ENCODE assay signal across 18 cellular contexts in the genomic region with DNA sequence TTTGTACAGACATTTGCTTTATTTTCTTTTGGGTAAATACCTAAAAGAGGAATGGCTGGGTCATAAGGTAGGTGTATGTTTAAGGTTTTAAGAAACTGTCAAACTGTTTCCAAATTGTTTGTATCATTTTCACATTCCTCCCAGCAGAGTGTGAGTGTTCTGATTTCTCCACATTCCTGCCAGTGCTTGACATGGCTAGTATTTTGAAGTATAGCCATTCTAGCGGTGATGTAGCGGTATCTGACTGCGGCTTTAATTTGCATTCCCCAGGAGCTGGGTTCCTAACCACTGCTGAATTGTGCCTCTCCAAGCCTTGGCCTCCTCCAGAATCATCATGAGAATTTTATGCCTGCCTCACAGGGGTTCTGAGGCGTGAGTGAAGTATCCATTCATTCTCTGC.
DNase-seq lines count a peak whose midpoint lies in the region; ATAC-seq, FAIRE-seq and TF ChIP-seq lines count a peak whose summit lies in the region.
"Had no signal": no experiment of that assay in that cellular context is flagged by ENCODE, and none has a peak within 500 bp of the region (broad histone marks: within the 10 kb centered on the region; RNA-seq: fewer than 3 reads in every experiment).

No MANE protein-coding gene starts in this region.

- H3K27me3 Mint-ChIP-seq in type B pancreatic cell = peaks cover 4% of the 10 kb centered on the region

- TF ChIP-seq POLR2A in HepG2 (IDR thresholded peaks at IDR 0.05; ENCODE audit: insufficient read depth in 1 of 2, low read depth in 2 of 2, low read length in 2 of 2) (no peak), right lobe of liver (IDR thresholded peaks at IDR 0.05) (no peak)

- TF ChIP-seq EP300 in HepG2 (IDR thresholded peaks at IDR 0.05; ENCODE audit: low read depth in 2 of 2, low read length in 2 of 2) (no peak), HepG2 (CRISPR knock-in tag; IDR thresholded peaks at IDR 0.05; ENCODE audit: borderline replicate concordance) (no peak)

- BruUV-seq in HepG2 (replicated peaks; lab: Mats Ljungman, UMichigan) = no TSS peak

- peak; percentile 26; the same call in 1 of the 2 replicates for TF ChIP-seq CTCF in HepG2 (CRISPR knock-in tag; IDR thresholded peaks at IDR 0.05)
- TF ChIP-seq CTCF in right lobe of liver (IDR thresholded peaks at IDR 0.05) = no peak
- TF ChIP-seq CTCF in bronchial epithelial cell (IDR thresholded peaks at IDR 0.05; ENCODE audit: insufficient read depth, low read length, severe bottlenecking) = no peak
- TF ChIP-seq CTCF in fibroblast of the aortic adventitia (IDR thresholded peaks at IDR 0.05; ENCODE audit: insufficient read depth, low read length) = peak; percentile 17
- TF ChIP-seq CTCF in type B pancreatic cell (conservative IDR thresholded peaks at IDR 0.05) = peak; percentile 39
- TF ChIP-seq CTCF in RWPE1 (conservative IDR thresholded peaks at IDR 0.05; ENCODE audit: low read depth) = no peak

- FAIRE-seq in HepG2 (lab: Jason Lieb, UNC) (no peak), bronchial epithelial cell (lab: Jason Lieb, UNC) (peak; percentile 36)
- FAIRE-seq: GM12878, H54 had no signal

- POLR2A ChIA-PET in HepG2 (lab: Yijun Ruan, JAX) = no interaction called here
- POLR2A ChIA-PET in RWPE1 (lab: Yijun Ruan, JAX; ENCODE audit: low non-redundant PET) = no interaction called here

- H3K4me2 ChIP-seq in HepG2 (ENCODE audit: low read depth, low read length) = no peak overlapping the region

- H3K4me1 Mint-ChIP-seq in type B pancreatic cell (ENCODE audit: unreplicated experiment) = peaks cover 5% of the 10 kb centered on the region

- no peaks in the 10 kb centered on the region for H3K36me3 ChIP-seq in HepG2 (replicated peaks in 1 of 2; ENCODE audit: control insufficient read depth in 1 of 2, insufficient read depth in 2 of 2, low read length in 2 of 2)
- no peaks in the 10 kb centered on the region for H3K36me3 ChIP-seq in right lobe of liver
- H3K36me3 ChIP-seq in bronchial epithelial cell (ENCODE audit: control insufficient read depth, insufficient read depth, low read length) = no peaks in the 10 kb centered on the region

- H3K27ac Mint-ChIP-seq in type B pancreatic cell = no peak overlapping the region

- H3K9me3 ChIP-seq in HepG2 (ENCODE audit: low read length) (peaks cover 7% of the 10 kb centered on the region), right lobe of liver (no peaks in the 10 kb centered on the region)

- CTCF ChIA-PET in HepG2 (lab: Yijun Ruan, JAX; ENCODE audit: low intra/inter-chr PET ratio, low total read pairs) (no interaction called here), RWPE1 (lab: Yijun Ruan, JAX) (interaction anchor here (0.9 kb wide), 1 partner anchor 13 kb away, joined by 4 read pairs; no protein-coding TSS in a partner anchor)

- H3K9me3 Mint-ChIP-seq in type B pancreatic cell = peaks cover 18% of the 10 kb centered on the region

- no peak for TF ChIP-seq RAD21 in HepG2 (CRISPR knock-in tag; IDR thresholded peaks at IDR 0.05)

- no peak overlapping the region for H3K4me3 Mint-ChIP-seq in type B pancreatic cell

- H4K20me1 ChIP-seq in HepG2 (ENCODE audit: insufficient read depth, low read length) = no peaks in the 10 kb centered on the region

- peaks cover 0 to 13% of the 10 kb centered on the region in 2 experiments; a peak in 2 of 5 replicates for H3K27me3 ChIP-seq in HepG2 (ENCODE audit: control insufficient read depth in 1 of 2, insufficient read depth in 2 of 2, low read length in 2 of 2)
- H3K27me3 ChIP-seq in right lobe of liver = no peaks in the 10 kb centered on the region
- H3K27me3 ChIP-seq in bronchial epithelial cell (ENCODE audit: control insufficient read depth, insufficient read depth, low read length) = no peaks in the 10 kb centered on the region

- in situ Hi-C loops in HepG2 (cut with HindIII; ENCODE audit: extremely low pct_ligation_motif_present, low pct_unique_long_range_greater_than_20kb) = loop anchor here (10.0 kb wide), 1 partner anchor 326 kb away; no protein-coding TSS in a partner anchor

- no peak overlapping the region for H2AFZ ChIP-seq in HepG2 (ENCODE audit: low read length)

- peaks cover 6% of the 10 kb centered on the region for H3K36me3 Mint-ChIP-seq in type B pancreatic cell

- H3K9ac ChIP-seq in HepG2 (ENCODE audit: insufficient read depth, low read depth, low read length) = no peak overlapping the region

- H3K4me3 ChIP-seq in HepG2 (replicated peaks in 1 of 3; ENCODE audit: insufficient read depth in 1 of 3, low read depth in 2 of 3, low read length in 3 of 3) (no peak overlapping the region), right lobe of liver (no peak overlapping the region), bronchial epithelial cell (ENCODE audit: low read depth, low read length) (no peak overlapping the region), fibroblast of the aortic adventitia (ENCODE audit: low read depth, low read length) (no peak overlapping the region)
- H3K4me3 ChIP-seq: GM12878 had no signal

- no peak for DNase-seq in HepG2 (ENCODE audit: low spot score)
- DNase-seq in right lobe of liver = no peak
- DNase-seq in bronchial epithelial cell (ENCODE audit: low read depth) = no peak
- DNase-seq in fibroblast of the aortic adventitia (ENCODE audit: low read depth) = peak; percentile 28
- no peak for DNase-seq in type B pancreatic cell (ENCODE audit: extremely low spot score, unreplicated experiment)
- no peak for DNase-seq in mucosa of gallbladder (ENCODE audit: low spot score)
- no peak for DNase-seq in RWPE1 (ENCODE audit: low spot score)
- no peak for DNase-seq in activated T-cell treated with anti-CD3 and anti-CD28 coated beads for 4 hours
- DNase-seq: 8988T, C1 segment of cervical spinal cord, GDM1, NCI-H1436 treated with DMSO at 0.1 percent for 48 hours, NCI-H2081, NCI-H510A, NCI-H82 had no signal

- H3K4me1 ChIP-seq in HepG2 (ENCODE audit: insufficient read depth, low read length) = peaks cover 31% of the 10 kb centered on the region
- no peaks in the 10 kb centered on the region for H3K4me1 ChIP-seq in right lobe of liver

- no peaks in the 10 kb centered on the region for H3K79me2 ChIP-seq in HepG2 (ENCODE audit: insufficient read depth, low read length)

- 64% methylated on average over 4 of the region's 4 CpGs for WGBS in HepG2 (ENCODE audit: low lambda C conversion rate)
- 88% methylated on average over 4 of the region's 4 CpGs for WGBS in right lobe of liver (ENCODE audit: insufficient coverage, low coverage, low lambda C conversion rate, missing lambda C conversion rate)

- peak; percentile 52; the same call in 1 of the 3 replicates for ATAC-seq in HepG2
- no peak for ATAC-seq in right lobe of liver
- ATAC-seq: GM12878, PC-3 had no signal

- intact Hi-C loops in HepG2 (cut with micrococcal nuclease; ENCODE audit: unreplicated experiment) (loop anchor here (10.0 kb wide), 1 partner anchor 426 kb away; no protein-coding TSS in a partner anchor), right lobe of liver (cut with DNase I) (loop anchor here in 1 of 2 donors (5.0 kb wide), 1 partner anchor 554 kb away; no protein-coding TSS in a partner anchor)

- H3K27ac ChIP-seq in HepG2 (ENCODE audit: extremely low read length, insufficient read depth, low read length) (no peak overlapping the region), right lobe of liver (no peak overlapping the region), RWPE1 (no peak overlapping the region)

TF ChIP-seq in HepG2, 621 proteins besides CTCF, POLR2A, EP300 and RAD21 (continues in another document):
- TF ChIP-seq, protein P1, sequence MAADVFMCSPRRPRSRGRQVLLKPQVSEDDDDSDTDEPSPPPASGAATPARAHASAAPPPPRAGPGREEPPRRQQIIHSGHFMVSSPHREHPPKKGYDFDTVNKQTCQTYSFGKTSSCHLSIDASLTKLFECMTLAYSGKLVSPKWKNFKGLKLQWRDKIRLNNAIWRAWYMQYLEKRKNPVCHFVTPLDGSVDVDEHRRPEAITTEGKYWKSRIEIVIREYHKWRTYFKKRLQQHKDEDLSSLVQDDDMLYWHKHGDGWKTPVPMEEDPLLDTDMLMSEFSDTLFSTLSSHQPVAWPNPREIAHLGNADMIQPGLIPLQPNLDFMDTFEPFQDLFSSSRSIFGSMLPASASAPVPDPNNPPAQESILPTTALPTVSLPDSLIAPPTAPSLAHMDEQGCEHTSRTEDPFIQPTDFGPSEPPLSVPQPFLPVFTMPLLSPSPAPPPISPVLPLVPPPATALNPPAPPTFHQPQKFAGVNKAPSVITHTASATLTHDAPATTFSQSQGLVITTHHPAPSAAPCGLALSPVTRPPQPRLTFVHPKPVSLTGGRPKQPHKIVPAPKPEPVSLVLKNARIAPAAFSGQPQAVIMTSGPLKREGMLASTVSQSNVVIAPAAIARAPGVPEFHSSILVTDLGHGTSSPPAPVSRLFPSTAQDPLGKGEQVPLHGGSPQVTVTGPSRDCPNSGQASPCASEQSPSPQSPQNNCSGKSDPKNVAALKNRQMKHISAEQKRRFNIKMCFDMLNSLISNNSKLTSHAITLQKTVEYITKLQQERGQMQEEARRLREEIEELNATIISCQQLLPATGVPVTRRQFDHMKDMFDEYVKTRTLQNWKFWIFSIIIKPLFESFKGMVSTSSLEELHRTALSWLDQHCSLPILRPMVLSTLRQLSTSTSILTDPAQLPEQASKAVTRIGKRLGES (CRISPR knock-in tag; IDR thresholded peaks at IDR 0.05; ENCODE audit: borderline replicate concordance) = no peak
- TF ChIP-seq ERF (CRISPR knock-in tag; IDR thresholded peaks at IDR 0.05) = no peak
- TF ChIP-seq STAG1 (CRISPR knock-in tag; IDR thresholded peaks at IDR 0.05) = peak; percentile 28
- TF ChIP-seq TGIF2 (CRISPR knock-in tag; IDR thresholded peaks at IDR 0.05) = no peak
- no peak for TF ChIP-seq ZNF781 (CRISPR knock-in tag; IDR thresholded peaks at IDR 0.05; ENCODE audit: borderline replicate concordance, not compliant biosample characterization)
- TF ChIP-seq CBX5 (CRISPR knock-in tag; IDR thresholded peaks at IDR 0.05; ENCODE audit: borderline replicate concordance) = no peak
- TF ChIP-seq, protein P2, sequence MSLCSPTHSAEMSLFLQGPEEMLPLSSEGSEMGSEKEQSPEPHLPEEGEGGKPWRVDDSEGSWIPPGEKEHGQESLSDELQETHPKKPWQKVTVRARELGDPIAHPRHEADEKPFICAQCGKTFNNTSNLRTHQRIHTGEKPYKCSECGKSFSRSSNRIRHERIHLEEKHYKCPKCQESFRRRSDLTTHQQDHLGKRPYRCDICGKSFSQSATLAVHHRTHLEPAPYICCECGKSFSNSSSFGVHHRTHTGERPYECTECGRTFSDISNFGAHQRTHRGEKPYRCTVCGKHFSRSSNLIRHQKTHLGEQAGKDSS (CRISPR knock-in tag; IDR thresholded peaks at IDR 0.05; ENCODE audit: borderline replicate concordance, low read depth) = no peak
- TF ChIP-seq RARG (CRISPR knock-in tag; IDR thresholded peaks at IDR 0.05; ENCODE audit: low read depth) = no peak
- TF ChIP-seq ZSCAN20 (CRISPR knock-in tag; IDR thresholded peaks at IDR 0.05; ENCODE audit: borderline replicate concordance) = no peak
- no peak for TF ChIP-seq ZIK1 (CRISPR knock-in tag; IDR thresholded peaks at IDR 0.05; ENCODE audit: borderline replicate concordance, low read depth)
- TF ChIP-seq PHF20 (CRISPR knock-in tag; IDR thresholded peaks at IDR 0.05) = no peak

Comparison
In these comparisons a context has a peak if more than half of its experiments do, and no peak if none do; other contexts are left out.
1. CTCF ChIP-seq: peak in HepG2 (single experiment), fibroblast of the aortic adventitia (single experiment) and type B pancreatic cell (single experiment); none in right lobe of liver (0 of 4), bronchial epithelial cell (single experiment) and RWPE1 (single experiment).